Comparison of ENCODE assay signal across 19 cellular contexts in genomic region chr1:10186453-10187319, GRCh38. TPM values are rescaled to one million over a fixed set of nuclear protein-coding genes. Genes with fewer than 3 reads are reported as not detected.
A peak's percentile ranks its signal among the peaks of the same experiment; 100 is the strongest.
DNase-seq lines count a peak whose midpoint lies in the region; ATAC-seq and TF ChIP-seq lines count a peak whose summit lies in the region.
"Had no signal": no experiment of that assay in that cellular context is flagged by ENCODE, and none has a peak within 500 bp of the region (broad histone marks: within the 10 kb centered on the region; RNA-seq: fewer than 3 reads in every experiment).

No MANE protein-coding gene starts in this region.

- no peaks in the 10 kb centered on the region for H3K9me3 Mint-ChIP-seq in activated CD4-positive, alpha-beta T cell treated with anti-CD3 and anti-CD28 coated beads, Interleukin-2, amount 10 ng/mL, durations not matched to agents 7 days and 5 days
- H3K9me3 Mint-ChIP-seq in WTC11, result peaks cover 8% of the 10 kb centered on the region
- H3K9me3 Mint-ChIP-seq in CD8-positive, alpha-beta T cell, result peaks cover 2% of the 10 kb centered on the region

- H3K27ac Mint-ChIP-seq in activated CD4-positive, alpha-beta T cell treated with anti-CD3 and anti-CD28 coated beads, Interleukin-2, amount 10 ng/mL, durations not matched to agents 7 days and 5 days, result no peak overlapping the region
- no peak overlapping the region for H3K27ac Mint-ChIP-seq in WTC11
- H3K27ac Mint-ChIP-seq in CD8-positive, alpha-beta T cell, result no peak overlapping the region
- H3K27ac Mint-ChIP-seq: nephron had no signal

- H3K4me3 ChIP-seq in CD8-positive, alpha-beta T cell (ENCODE audit: low read depth, low read length), result no peak overlapping the region
- H3K4me3 ChIP-seq: A549 had no signal

- no peak for TF ChIP-seq CTCF in WTC11 (IDR thresholded peaks at IDR 0.05)
- TF ChIP-seq CTCF in CD8-positive, alpha-beta T cell (IDR thresholded peaks at IDR 0.05), result no peak

- ATAC-seq in WTC11, result no peak
- peak; percentile 23 for ATAC-seq in left lobe of liver
- no peak for ATAC-seq in CD8-positive, alpha-beta T cell
- no peak for ATAC-seq in GM19467 (IDR thresholded peaks at IDR 0.05; ENCODE audit: unreplicated experiment)
- ATAC-seq: A549, left cardiac atrium had no signal

- DNase-seq in activated CD4-positive, alpha-beta T cell treated with anti-CD3 and anti-CD28 coated beads, Interleukin-2, amount 10 ng/mL, durations not matched to agents 7 days and 5 days, result peak; percentile 17
- DNase-seq in activated CD4-positive, alpha-beta T cell treated with anti-CD3 and anti-CD28 coated beads, Interleukin-2, amount 50 U/mL, for 1 hour, result no peak
- DNase-seq in GM03348 (ENCODE audit: low spot score), result peak; percentile 23
- DNase-seq in WTC11 (ENCODE audit: low spot score), result no peak
- no peak for DNase-seq in left lobe of liver (ENCODE audit: low spot score)
- no peak for DNase-seq in CD8-positive, alpha-beta T cell
- no peak for DNase-seq in COR-L47 (lab: John Stamatoyannopoulos, UW)
- DNase-seq: activated CD4-positive, alpha-beta T cell treated with anti-CD3 and anti-CD28 coated beads for 1 hour; DMS79; effector CD4-positive, alpha-beta T cell; HCEC 1CT; left cardiac atrium; NCI-H2107; NCI-H510A treated with DMSO at 0.1 percent for 48 hours had no signal

- no peaks in the 10 kb centered on the region for H3K9me3 ChIP-seq in CD8-positive, alpha-beta T cell (ENCODE audit: low read length)
- H3K9me3 ChIP-seq: A549 had no signal

- no peaks in the 10 kb centered on the region for H3K36me3 ChIP-seq in CD8-positive, alpha-beta T cell (ENCODE audit: insufficient read depth, low read length)

- peaks cover 5% of the 10 kb centered on the region for H3K4me1 Mint-ChIP-seq in activated CD4-positive, alpha-beta T cell treated with anti-CD3 and anti-CD28 coated beads, Interleukin-2, amount 10 ng/mL, durations not matched to agents 7 days and 5 days
- H3K4me1 Mint-ChIP-seq in WTC11, result no peaks in the 10 kb centered on the region
- H3K4me1 Mint-ChIP-seq in CD8-positive, alpha-beta T cell (ENCODE audit: low read depth), result no peaks in the 10 kb centered on the region

- H3K27me3 ChIP-seq in CD8-positive, alpha-beta T cell (ENCODE audit: insufficient read depth, low read length), result no peaks in the 10 kb centered on the region

- no peaks in the 10 kb centered on the region for H3K27me3 Mint-ChIP-seq in activated CD4-positive, alpha-beta T cell treated with anti-CD3 and anti-CD28 coated beads, Interleukin-2, amount 10 ng/mL, durations not matched to agents 7 days and 5 days
- H3K27me3 Mint-ChIP-seq in WTC11 (ENCODE audit: low read depth), result no peaks in the 10 kb centered on the region
- H3K27me3 Mint-ChIP-seq in CD8-positive, alpha-beta T cell (ENCODE audit: low read depth), result no peaks in the 10 kb centered on the region

- H3K4me1 ChIP-seq in CD8-positive, alpha-beta T cell (ENCODE audit: insufficient read depth, low read length), result no peaks in the 10 kb centered on the region
- H3K4me1 ChIP-seq: A549, parathyroid adenoma had no signal

- H3K4me3 Mint-ChIP-seq in activated CD4-positive, alpha-beta T cell treated with anti-CD3 and anti-CD28 coated beads, Interleukin-2, amount 10 ng/mL, durations not matched to agents 7 days and 5 days, result no peak overlapping the region
- no peak overlapping the region for H3K4me3 Mint-ChIP-seq in WTC11
- no peak overlapping the region for H3K4me3 Mint-ChIP-seq in CD8-positive, alpha-beta T cell
- H3K4me3 Mint-ChIP-seq: CD14-positive monocyte, nephron had no signal

- POLR2A ChIA-PET in activated CD4-positive, alpha-beta T cell treated with anti-CD3 and anti-CD28 coated beads, Interleukin-2, amount 10 ng/mL, durations not matched to agents 7 days and 5 days (lab: Charles Lee), result interaction anchor here (0.8 kb wide), 1 partner anchor 17 kb away, joined by 3 read pairs; no protein-coding TSS in a partner anchor
- POLR2A ChIA-PET in WTC11 (lab: Charles Lee), result no interaction called here
- POLR2A ChIA-PET in CD8-positive, alpha-beta T cell (lab: Charles Lee), result interaction anchor here (1.0 kb wide), 1 partner anchor 24 kb away, joined by 3 read pairs; the partner anchor contains the start of gene KIF1B

- intact Hi-C loops in CD8-positive, alpha-beta T cell (cut with DNase I, micrococcal nuclease), result no loop called here

- no peak overlapping the region for H3K27ac ChIP-seq in CD8-positive, alpha-beta T cell (ENCODE audit: low read depth, low read length)
- H3K27ac ChIP-seq: A549, parathyroid adenoma had no signal

- CTCF ChIA-PET in activated CD4-positive, alpha-beta T cell treated with anti-CD3 and anti-CD28 coated beads, Interleukin-2, amount 10 ng/mL, durations not matched to agents 7 days and 5 days (lab: Charles Lee), result interaction anchor here (0.6 kb wide), 1 partner anchor 197 kb away, joined by 3 read pairs; no protein-coding TSS in a partner anchor
- CTCF ChIA-PET in WTC11 (lab: Charles Lee), result interaction anchor here (1.3 kb wide), 1 partner anchor 23 kb away, joined by 7 read pairs; the partner anchor contains the start of gene KIF1B
- CTCF ChIA-PET in CD8-positive, alpha-beta T cell (lab: Charles Lee), result interaction anchor here (0.7 to 1.4 kb wide), 3 partner anchors 8 to 1559 kb away, joined by 3 to 4 read pairs (median 4); partner anchors contain the start of gene KIF1B

- peaks cover 4% of the 10 kb centered on the region for H3K36me3 Mint-ChIP-seq in activated CD4-positive, alpha-beta T cell treated with anti-CD3 and anti-CD28 coated beads, Interleukin-2, amount 10 ng/mL, durations not matched to agents 7 days and 5 days (ENCODE audit: low read depth)
- peaks cover 3% of the 10 kb centered on the region; the same call in 1 of the 2 replicates for H3K36me3 Mint-ChIP-seq in WTC11
- no peaks in the 10 kb centered on the region for H3K36me3 Mint-ChIP-seq in CD8-positive, alpha-beta T cell

TF ChIP-seq in WTC11, 78 proteins besides CTCF, POLR2A, EP300 and RAD21:
- TF ChIP-seq MYBL2 (CRISPR knock-in tag; IDR thresholded peaks at IDR 0.05) (no peak), ELF4 (CRISPR knock-in tag; IDR thresholded peaks at IDR 0.05; ENCODE audit: low read depth) (no peak), HMGA2 (CRISPR knock-in tag; IDR thresholded peaks at IDR 0.05) (0 out of 2 replicates have a peak, but pooled peaks have one; percentile 4), ZNF423 (CRISPR knock-in tag; IDR thresholded peaks at IDR 0.05) (no peak)
- TF ChIP-seq, protein P1, sequence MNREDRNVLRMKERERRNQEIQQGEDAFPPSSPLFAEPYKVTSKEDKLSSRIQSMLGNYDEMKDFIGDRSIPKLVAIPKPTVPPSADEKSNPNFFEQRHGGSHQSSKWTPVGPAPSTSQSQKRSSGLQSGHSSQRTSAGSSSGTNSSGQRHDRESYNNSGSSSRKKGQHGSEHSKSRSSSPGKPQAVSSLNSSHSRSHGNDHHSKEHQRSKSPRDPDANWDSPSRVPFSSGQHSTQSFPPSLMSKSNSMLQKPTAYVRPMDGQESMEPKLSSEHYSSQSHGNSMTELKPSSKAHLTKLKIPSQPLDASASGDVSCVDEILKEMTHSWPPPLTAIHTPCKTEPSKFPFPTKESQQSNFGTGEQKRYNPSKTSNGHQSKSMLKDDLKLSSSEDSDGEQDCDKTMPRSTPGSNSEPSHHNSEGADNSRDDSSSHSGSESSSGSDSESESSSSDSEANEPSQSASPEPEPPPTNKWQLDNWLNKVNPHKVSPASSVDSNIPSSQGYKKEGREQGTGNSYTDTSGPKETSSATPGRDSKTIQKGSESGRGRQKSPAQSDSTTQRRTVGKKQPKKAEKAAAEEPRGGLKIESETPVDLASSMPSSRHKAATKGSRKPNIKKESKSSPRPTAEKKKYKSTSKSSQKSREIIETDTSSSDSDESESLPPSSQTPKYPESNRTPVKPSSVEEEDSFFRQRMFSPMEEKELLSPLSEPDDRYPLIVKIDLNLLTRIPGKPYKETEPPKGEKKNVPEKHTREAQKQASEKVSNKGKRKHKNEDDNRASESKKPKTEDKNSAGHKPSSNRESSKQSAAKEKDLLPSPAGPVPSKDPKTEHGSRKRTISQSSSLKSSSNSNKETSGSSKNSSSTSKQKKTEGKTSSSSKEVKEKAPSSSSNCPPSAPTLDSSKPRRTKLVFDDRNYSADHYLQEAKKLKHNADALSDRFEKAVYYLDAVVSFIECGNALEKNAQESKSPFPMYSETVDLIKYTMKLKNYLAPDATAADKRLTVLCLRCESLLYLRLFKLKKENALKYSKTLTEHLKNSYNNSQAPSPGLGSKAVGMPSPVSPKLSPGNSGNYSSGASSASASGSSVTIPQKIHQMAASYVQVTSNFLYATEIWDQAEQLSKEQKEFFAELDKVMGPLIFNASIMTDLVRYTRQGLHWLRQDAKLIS (CRISPR knock-in tag; IDR thresholded peaks at IDR 0.05; ENCODE audit: borderline replicate concordance), result no peak
- TF ChIP-seq, protein P2, sequence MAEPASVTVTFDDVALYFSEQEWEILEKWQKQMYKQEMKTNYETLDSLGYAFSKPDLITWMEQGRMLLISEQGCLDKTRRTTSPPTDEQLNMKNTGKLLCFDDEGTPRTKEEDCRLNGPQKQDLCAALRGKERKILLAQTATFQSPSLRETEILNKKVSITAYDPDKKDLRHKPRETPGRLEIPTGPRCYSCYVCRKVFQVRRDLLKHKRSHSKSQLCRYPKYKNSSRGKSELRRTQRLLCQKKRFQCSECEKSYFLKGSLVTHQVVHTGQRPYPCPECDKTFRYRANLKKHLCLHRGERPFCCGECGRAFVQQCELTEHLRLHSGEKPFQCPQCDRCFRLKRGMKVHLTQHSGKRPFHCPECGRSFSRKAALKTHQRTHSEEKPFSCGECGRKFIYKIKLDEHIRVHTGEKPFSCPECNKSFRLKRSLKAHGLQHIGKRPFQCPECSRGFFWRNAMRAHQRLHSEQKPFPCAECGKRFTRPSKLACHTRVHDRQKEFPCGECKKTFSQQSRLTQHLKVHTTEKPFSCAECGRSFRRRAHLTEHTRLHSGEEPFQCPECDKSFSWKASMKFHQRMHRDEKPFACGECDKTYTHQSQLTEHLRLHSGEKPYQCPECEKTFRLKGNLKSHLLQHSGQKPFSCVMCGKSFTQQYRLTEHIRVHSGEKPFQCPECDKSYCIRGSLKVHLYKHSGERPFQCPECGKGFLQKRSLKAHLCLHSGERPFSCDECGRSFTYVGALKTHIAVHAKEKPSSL (CRISPR knock-in tag; conservative IDR thresholded peaks at IDR 0.05), result no peak
TF ChIP-seq in WTC11: peak in this region for 1.

RNA-seq across cellular contexts. Expression of gene KIF1B, which starts 23.7 kb away (rescaled TPM):
- total RNA-seq in activated CD4-positive, alpha-beta T cell treated with anti-CD3 and anti-CD28 coated beads, Interleukin-2, amount 10 ng/mL, durations not matched to agents 7 days and 5 days, result 10 to 100 TPM; 14.1 to 15.6 TPM
- total RNA-seq in WTC11 (2021) (63.1 to 70.1 TPM (median 64.9 TPM) in 3 replicates), left lobe of liver (28.5 TPM)
- 1 to 10 TPM; 6.1 to 7.2 TPM for total RNA-seq in CD8-positive, alpha-beta T cell

Comparison
In these comparisons a context has a peak if more than half of its experiments do, and no peak if none do; other contexts are left out.
1. DNase-seq: peak in activated CD4-positive, alpha-beta T cell treated with anti-CD3 and anti-CD28 coated beads, Interleukin-2, amount 10 ng/mL, durations not matched to agents 7 days and 5 days (single experiment) and GM03348 (single experiment); none in activated CD4-positive, alpha-beta T cell treated with anti-CD3 and anti-CD28 coated beads, Interleukin-2, amount 50 U/mL, for 1 hour (single experiment), WTC11 (single experiment), left lobe of liver (single experiment), CD8-positive, alpha-beta T cell (0 of 7) and COR-L47 (single experiment).